In genomic region chr3:40073310-40074007, GRCh38 we compare ENCODE assay signal across 15 cellular contexts.
DNase-seq lines count a peak whose midpoint lies in the region; TF ChIP-seq lines count a peak whose summit lies in the region.
"Had no signal": no experiment of that assay in that cellular context is flagged by ENCODE, and none has a peak within 500 bp of the region (broad histone marks: within the 10 kb centered on the region; RNA-seq: fewer than 3 reads in every experiment).

No MANE protein-coding gene starts in this region.

- H3K9me2 ChIP-seq in Karpas-422 (replicated peaks; ENCODE audit: insufficient read depth, low read length): no peaks in the 10 kb centered on the region

- peaks cover 3% of the 10 kb centered on the region for H3K9me3 Mint-ChIP-seq in chondrocyte (ENCODE audit: low read depth)
- no peaks in the 10 kb centered on the region for H3K9me3 Mint-ChIP-seq in T-helper 2 cell treated with Interferon-gamma antibody and Interleukin-4, amounts not matched to agents 5 μg/mL and 100 μg/mL, for 36 hours
- H3K9me3 Mint-ChIP-seq: activated CD4-positive, alpha-beta memory T cell treated with anti-CD3 and anti-CD28 coated beads for 36 hours; effector memory CD8-positive, alpha-beta T cell; natural killer cell treated with Interleukin-12 subunit alpha and Interleukin-12 subunit beta and Interleukin-15 and Interleukin-18, amount 100 ng/mL, for 72 hours had no signal

- H3K27me3 ChIP-seq in Karpas-422 (ENCODE audit: low read length) (no peaks in the 10 kb centered on the region), mesendoderm (ENCODE audit: insufficient read depth, low read length, poor library complexity) (no peaks in the 10 kb centered on the region)

- H3K27ac ChIP-seq in Karpas-422 (ENCODE audit: low read length): no peak overlapping the region
- H3K27ac ChIP-seq in mesendoderm (ENCODE audit: low read depth, low read length): no peak overlapping the region

- H3K4ac ChIP-seq in mesendoderm (ENCODE audit: low read depth, low read length): peak overlapping the region; percentile 29

- H3K4me1 ChIP-seq in Karpas-422 (ENCODE audit: low read length) (peaks cover 20% of the 10 kb centered on the region), mesendoderm (ENCODE audit: control insufficient read depth, low read depth, low read length) (no peaks in the 10 kb centered on the region)

- no peak overlapping the region for H4K8ac ChIP-seq in mesendoderm (ENCODE audit: low read depth, low read length)

- H2BK15ac ChIP-seq in mesendoderm (replicated peaks; ENCODE audit: low read depth): no peak overlapping the region

- H3K4me2 ChIP-seq in Karpas-422 (ENCODE audit: low read depth, low read length, poor library complexity, severe bottlenecking) (no peak overlapping the region), mesendoderm (ENCODE audit: low read length) (no peak overlapping the region)

- H3K36me3 ChIP-seq in Karpas-422 (ENCODE audit: insufficient read depth, low read length): no peaks in the 10 kb centered on the region
- H3K36me3 ChIP-seq in mesendoderm (ENCODE audit: control insufficient read depth, insufficient read depth, low read length): no peaks in the 10 kb centered on the region

- H3K18ac ChIP-seq in mesendoderm (ENCODE audit: low read length): no peak overlapping the region

- no peak overlapping the region for H2BK120ac ChIP-seq in mesendoderm (ENCODE audit: low read depth, low read length)

- H3K4me3 ChIP-seq in Karpas-422 (ENCODE audit: low read length): no peak overlapping the region
- no peak overlapping the region for H3K4me3 ChIP-seq in mesendoderm (ENCODE audit: low read length)

- no peak overlapping the region for H3K9ac ChIP-seq in Karpas-422 (ENCODE audit: low read length)
- no peak overlapping the region for H3K9ac ChIP-seq in mesendoderm (ENCODE audit: low read length)

- H3K27ac Mint-ChIP-seq in chondrocyte (ENCODE audit: unreplicated experiment): no peak overlapping the region
- H3K27ac Mint-ChIP-seq in T-helper 2 cell treated with Interferon-gamma antibody and Interleukin-4, amounts not matched to agents 5 μg/mL and 100 μg/mL, for 36 hours: no peak overlapping the region
- H3K27ac Mint-ChIP-seq: activated CD4-positive, alpha-beta memory T cell treated with anti-CD3 and anti-CD28 coated beads for 36 hours; CD14-positive monocyte; effector memory CD8-positive, alpha-beta T cell; natural killer cell treated with Interleukin-12 subunit alpha and Interleukin-12 subunit beta and Interleukin-15 and Interleukin-18, amount 100 ng/mL, for 72 hours had no signal

- no peak overlapping the region for H3K4me3 Mint-ChIP-seq in chondrocyte (ENCODE audit: unreplicated experiment)
- H3K4me3 Mint-ChIP-seq in T-helper 2 cell treated with Interferon-gamma antibody and Interleukin-4, amounts not matched to agents 5 μg/mL and 100 μg/mL, for 36 hours: no peak overlapping the region
- H3K4me3 Mint-ChIP-seq: activated CD4-positive, alpha-beta memory T cell treated with anti-CD3 and anti-CD28 coated beads for 36 hours; CD14-positive monocyte; effector memory CD8-positive, alpha-beta T cell; natural killer cell treated with Interleukin-12 subunit alpha and Interleukin-12 subunit beta and Interleukin-15 and Interleukin-18, amount 100 ng/mL, for 72 hours had no signal

- H3K4me1 Mint-ChIP-seq in chondrocyte (ENCODE audit: low read depth): peaks cover 4% of the 10 kb centered on the region
- no peaks in the 10 kb centered on the region for H3K4me1 Mint-ChIP-seq in T-helper 2 cell treated with Interferon-gamma antibody and Interleukin-4, amounts not matched to agents 5 μg/mL and 100 μg/mL, for 36 hours (ENCODE audit: low read depth)
- H3K4me1 Mint-ChIP-seq: CD14-positive monocyte had no signal

- TF ChIP-seq CTCF in chondrocyte (IDR thresholded peaks at IDR 0.05): peak; percentile 24

- no peaks in the 10 kb centered on the region for H3K9me3 ChIP-seq in Karpas-422 (ENCODE audit: low read length)

- no peak overlapping the region for H2AK5ac ChIP-seq in mesendoderm (ENCODE audit: low read length)

- no CpG with 5 or more reads among the region's 11 CpGs for WGBS in mesendoderm (ENCODE audit: extremely low coverage, insufficient coverage, low lambda C conversion rate)

- no peaks in the 10 kb centered on the region for H3K36me3 Mint-ChIP-seq in chondrocyte (ENCODE audit: low read depth)
- no peaks in the 10 kb centered on the region for H3K36me3 Mint-ChIP-seq in T-helper 2 cell treated with Interferon-gamma antibody and Interleukin-4, amounts not matched to agents 5 μg/mL and 100 μg/mL, for 36 hours (ENCODE audit: low read depth)
- H3K36me3 Mint-ChIP-seq: activated CD4-positive, alpha-beta memory T cell treated with anti-CD3 and anti-CD28 coated beads for 36 hours; CD14-positive monocyte; natural killer cell treated with Interleukin-12 subunit alpha and Interleukin-12 subunit beta and Interleukin-15 and Interleukin-18, amount 100 ng/mL, for 72 hours had no signal

- peak; percentile 18 for DNase-seq in ELR (ENCODE audit: low read depth)
- DNase-seq in Karpas-422: peak; percentile 49
- DNase-seq in chondrocyte (ENCODE audit: low spot score): no peak
- peak; percentile 93 for DNase-seq in mesendoderm
- no peak for DNase-seq in activated CD4-positive, alpha-beta T cell treated with anti-CD3 and anti-CD28 coated beads, Interleukin-2, amount 50 U/mL, for 4 hours
- no peak for DNase-seq in dedifferentiated amniotic fluid mesenchymal stem cell (ENCODE audit: extremely low spot score)
- no peak for DNase-seq in NCI-H2196 (lab: John Stamatoyannopoulos, UW; ENCODE audit: unreplicated experiment)
- no peak for DNase-seq in T-helper 2 cell treated with Interferon-gamma antibody and Interleukin-4, amounts not matched to agents 5 μg/mL and 100 μg/mL, for 36 hours (ENCODE audit: low spot score)
- DNase-seq: activated CD4-positive, alpha-beta memory T cell treated with anti-CD3 and anti-CD28 coated beads for 36 hours; activated effector memory CD4-positive, alpha-beta T cell treated with Interleukin-2 at 50 U/mL for 16 hours; effector memory CD8-positive, alpha-beta T cell; left ventricle myocardium superior; NCI-H1092 treated with DMSO at 0.1 percent for 48 hours had no signal

- H4K20me1 ChIP-seq in Karpas-422 (ENCODE audit: insufficient read depth, low read depth, low read length): no peaks in the 10 kb centered on the region

- no peak overlapping the region for H4K5ac ChIP-seq in mesendoderm (ENCODE audit: low read length)

- H2BK5ac ChIP-seq in mesendoderm (ENCODE audit: low read length): no peak overlapping the region

- no peaks in the 10 kb centered on the region for H3K27me3 Mint-ChIP-seq in chondrocyte (ENCODE audit: low read depth)
- peaks cover 5% of the 10 kb centered on the region for H3K27me3 Mint-ChIP-seq in T-helper 2 cell treated with Interferon-gamma antibody and Interleukin-4, amounts not matched to agents 5 μg/mL and 100 μg/mL, for 36 hours (ENCODE audit: low read depth)

- H3K79me2 ChIP-seq in Karpas-422 (ENCODE audit: low read length): peaks cover 28% of the 10 kb centered on the region
- no peaks in the 10 kb centered on the region for H3K79me2 ChIP-seq in mesendoderm (ENCODE audit: control insufficient read depth, insufficient read depth, low read length)

- no peaks in the 10 kb centered on the region for H3K79me1 ChIP-seq in mesendoderm (ENCODE audit: low read length)

- no peak overlapping the region for H3K23ac ChIP-seq in mesendoderm (ENCODE audit: low read length)

- no peak overlapping the region for H2AFZ ChIP-seq in Karpas-422 (ENCODE audit: low read length)

- no peak overlapping the region for H3K56ac ChIP-seq in mesendoderm (ENCODE audit: low read length)

Comparison
In these comparisons a context has a peak if more than half of its experiments do, and no peak if none do; other contexts are left out.
1. DNase-seq: peak in ELR (single experiment), Karpas-422 (single experiment) and mesendoderm (single experiment); none in chondrocyte (single experiment), activated CD4-positive, alpha-beta T cell treated with anti-CD3 and anti-CD28 coated beads, Interleukin-2, amount 50 U/mL, for 4 hours (0 of 2), dedifferentiated amniotic fluid mesenchymal stem cell (single experiment), NCI-H2196 (single experiment) and T-helper 2 cell treated with Interferon-gamma antibody and Interleukin-4, amounts not matched to agents 5 μg/mL and 100 μg/mL, for 36 hours (single experiment).